In the genomic region with DNA sequence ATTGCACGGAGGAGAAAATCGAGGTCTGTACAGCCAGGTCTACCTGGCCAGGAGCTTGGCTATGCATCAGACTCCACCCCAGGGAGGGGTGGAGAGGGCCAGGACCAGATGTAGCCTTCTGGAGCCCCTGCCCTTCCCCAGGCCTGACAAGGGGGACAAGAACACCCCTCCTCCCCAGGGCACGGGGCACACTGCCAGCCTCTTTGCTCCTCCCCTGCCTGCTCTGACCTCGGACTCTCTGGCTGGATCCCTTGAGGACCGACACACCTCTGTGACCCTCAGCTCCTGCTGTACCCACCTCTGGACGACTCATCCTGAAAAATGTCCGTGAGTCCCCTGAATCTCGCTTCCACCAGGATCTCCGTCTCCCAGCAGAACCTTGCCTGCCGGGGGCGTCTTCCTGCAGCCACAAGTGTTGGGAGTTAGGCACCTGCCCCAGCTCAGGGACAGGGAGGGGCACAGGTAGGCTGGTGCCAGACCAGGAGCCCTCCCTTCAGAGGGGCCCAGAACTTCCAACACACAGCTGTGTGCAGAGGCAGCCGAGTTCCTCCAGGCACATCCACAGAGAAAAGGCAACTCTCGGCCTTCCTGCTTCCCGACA, we compare ENCODE assay signal across 15 cellular contexts. TPM values are rescaled to one million over a fixed set of nuclear protein-coding genes. Genes with fewer than 3 reads are reported as not detected.
DNase-seq lines count a peak whose midpoint lies in the region; ATAC-seq and TF ChIP-seq lines count a peak whose summit lies in the region.
"Had no signal": no experiment of that assay in that cellular context is flagged by ENCODE, and none has a peak within 500 bp of the region (broad histone marks: within the 10 kb centered on the region; RNA-seq: fewer than 3 reads in every experiment).

No MANE protein-coding gene starts in this region.

- no peak overlapping the region for H3K4me3 ChIP-seq in BE2C (ENCODE audit: low read depth, low read length)
- H3K4me3 ChIP-seq in neural progenitor cell = no peak overlapping the region
- no peak overlapping the region for H3K4me3 ChIP-seq in endodermal cell (ENCODE audit: low read length)
- H3K4me3 ChIP-seq: A549, HAP-1 had no signal

- WGBS in endodermal cell (ENCODE audit: insufficient coverage in 1 of 2, insufficient read length in 1 of 2), 2 experiments = 95 to 96% methylated on average over 8 to 14 of the region's 14 CpGs

- no peak overlapping the region for H3K9ac ChIP-seq in neural progenitor cell
- no peak overlapping the region for H3K9ac ChIP-seq in endodermal cell (ENCODE audit: extremely low read depth, low read length, poor library complexity, severe bottlenecking)

- H3K4me1 Mint-ChIP-seq in CD14-positive monocyte = peaks cover 5% of the 10 kb centered on the region
- no peaks in the 10 kb centered on the region for H3K4me1 Mint-ChIP-seq in neural progenitor cell
- no peaks in the 10 kb centered on the region for H3K4me1 Mint-ChIP-seq in endodermal cell
- H3K4me1 Mint-ChIP-seq: CD8-positive, alpha-beta memory T cell had no signal

- no peaks in the 10 kb centered on the region for H3K9me3 ChIP-seq in BE2C
- H3K9me3 ChIP-seq in neural progenitor cell (ENCODE audit: low read depth) = no peaks in the 10 kb centered on the region
- no peaks in the 10 kb centered on the region for H3K9me3 ChIP-seq in endodermal cell (ENCODE audit: control insufficient read depth, low read length)
- H3K9me3 ChIP-seq: A549, Caco-2, HAP-1 had no signal

- no peak overlapping the region for H3K27ac ChIP-seq in neural progenitor cell
- H3K27ac ChIP-seq in endodermal cell (ENCODE audit: low read depth, low read length) = no peak overlapping the region
- H3K27ac ChIP-seq: A549 had no signal

- peak; percentile 17 for ATAC-seq in esophagus mucosa
- no peak for ATAC-seq in GM18870 (IDR thresholded peaks at IDR 0.05; ENCODE audit: unreplicated experiment)

- H3F3A ChIP-seq in neural progenitor cell (ENCODE audit: low read depth) = no peaks in the 10 kb centered on the region

- H3K27me3 Mint-ChIP-seq in CD14-positive monocyte (ENCODE audit: low read depth in 3 of 3) = peaks cover 10 to 12% (median 11%) of the 10 kb centered on the region in 3 donors
- H3K27me3 Mint-ChIP-seq in neural progenitor cell (ENCODE audit: insufficient read depth, low read depth) = peaks cover 5% of the 10 kb centered on the region
- peaks cover 12% of the 10 kb centered on the region for H3K27me3 Mint-ChIP-seq in endodermal cell (ENCODE audit: insufficient read depth)

- no peak for TF ChIP-seq CTCF in BE2C (IDR thresholded peaks at IDR 0.05; ENCODE audit: low read depth, low read length)
- TF ChIP-seq CTCF in CD14-positive monocyte (IDR thresholded peaks at IDR 0.05) = no peak
- TF ChIP-seq CTCF in neural progenitor cell (IDR thresholded peaks at IDR 0.05) = no peak
- no peak for TF ChIP-seq CTCF in endodermal cell (conservative IDR thresholded peaks at IDR 0.05)

- H3K27ac Mint-ChIP-seq in CD14-positive monocyte (no peak overlapping the region), neural progenitor cell (peak overlapping the region; percentile 60), endodermal cell (no peak overlapping the region)
- H3K27ac Mint-ChIP-seq: CD8-positive, alpha-beta memory T cell had no signal

- intact Hi-C loops in CD14-positive monocyte (cut with micrococcal nuclease) = no loop called here

- DNase-seq in BE2C (peak; percentile 3), CD14-positive monocyte (ENCODE audit: low spot score) (peak; percentile 31), neural progenitor cell (ENCODE audit: low spot score) (no peak), NCI-H2029 treated with DMSO at 0.1 percent for 48 hours (lab: John Stamatoyannopoulos, UW) (no peak), endodermal cell (no peak), SHP77 (lab: John Stamatoyannopoulos, UW) (no peak)
- DNase-seq: Caco-2; CD8-positive, alpha-beta memory T cell; DND-41; GDM1; GOT3 had no signal

- no peaks in the 10 kb centered on the region for H3K27me3 ChIP-seq in BE2C
- H3K27me3 ChIP-seq in neural progenitor cell = peaks cover 4% of the 10 kb centered on the region
- no peaks in the 10 kb centered on the region for H3K27me3 ChIP-seq in endodermal cell (ENCODE audit: control insufficient read depth, insufficient read depth, low read length, poor library complexity, severe bottlenecking)

- H3K36me3 ChIP-seq in BE2C (no peaks in the 10 kb centered on the region), neural progenitor cell (no peaks in the 10 kb centered on the region), endodermal cell (ENCODE audit: control insufficient read depth, insufficient read depth, low read length) (no peaks in the 10 kb centered on the region)
- H3K36me3 ChIP-seq: HAP-1 had no signal

- H4K20me1 ChIP-seq in neural progenitor cell (ENCODE audit: low read depth) = no peaks in the 10 kb centered on the region

- no peak overlapping the region for H2AFZ ChIP-seq in neural progenitor cell (replicated peaks)

- H3K36me3 Mint-ChIP-seq in CD14-positive monocyte (no peaks in the 10 kb centered on the region), neural progenitor cell (no peaks in the 10 kb centered on the region), endodermal cell (ENCODE audit: low read depth) (no peaks in the 10 kb centered on the region)
- H3K36me3 Mint-ChIP-seq: CD8-positive, alpha-beta memory T cell had no signal

- H3K4me3 Mint-ChIP-seq in CD14-positive monocyte (no peak overlapping the region), neural progenitor cell (no peak overlapping the region), endodermal cell (no peak overlapping the region)

- H3K4me1 ChIP-seq in BE2C (no peaks in the 10 kb centered on the region), neural progenitor cell (no peaks in the 10 kb centered on the region), endodermal cell (ENCODE audit: control insufficient read depth, insufficient read depth, low read length) (no peaks in the 10 kb centered on the region)
- H3K4me1 ChIP-seq: Caco-2 had no signal

- H3K9me3 Mint-ChIP-seq in CD14-positive monocyte = peaks cover 0 to 2% (median 0%) of the 10 kb centered on the region in 7 donors
- H3K9me3 Mint-ChIP-seq in neural progenitor cell = no peaks in the 10 kb centered on the region
- no peaks in the 10 kb centered on the region for H3K9me3 Mint-ChIP-seq in endodermal cell
- H3K9me3 Mint-ChIP-seq: CD8-positive, alpha-beta memory T cell had no signal

- no peaks in the 10 kb centered on the region for H3K79me2 ChIP-seq in neural progenitor cell (ENCODE audit: low read depth)

- no peak overlapping the region for H3K4me2 ChIP-seq in neural progenitor cell
- H3K4me2 ChIP-seq: A549 had no signal

RNA-seq across cellular contexts. Expression of gene AHNAK2, which starts 21.8 kb away (rescaled TPM):
- 0.62 TPM for polyA plus RNA-seq in BE2C (2012; ENCODE audit: insufficient read depth, insufficient read length, low read depth)
- polyA plus RNA-seq in CD14-positive monocyte = under 1 TPM in 1 of 2 donors, not detected in 1; 0.01 TPM
- total RNA-seq in esophagus mucosa (184 TPM), neural progenitor cell (ENCODE audit: low replicate concordance) (0.77 and 1.3 TPM in 2 replicates), endodermal cell (1 to 10 TPM in 1 of 2 donors, under 1 TPM in 1; 0.93 to 2.2 TPM)
- 3.5 TPM for polyA plus RNA-seq in endodermal cell (2013, experiment 1 of 2)
- polyA plus RNA-seq in endodermal cell (2013, experiment 2 of 2) = 3.0 TPM
- polyA plus RNA-seq: CD8-positive, alpha-beta memory T cell had no signal

RNA-seq across cellular contexts. Expression of gene CLBA1, which starts 29.2 kb away (rescaled TPM):
- polyA plus RNA-seq in BE2C (2012; ENCODE audit: insufficient read depth, insufficient read length, low read depth) = 15.3 TPM
- polyA plus RNA-seq in CD14-positive monocyte = under 1 TPM; 0.62 to 0.76 TPM
- total RNA-seq in esophagus mucosa (8.2 TPM), neural progenitor cell (ENCODE audit: low replicate concordance) (8.5 and 10.8 TPM in 2 replicates), endodermal cell (10 to 100 TPM; 11.2 to 12.5 TPM)
- polyA plus RNA-seq in endodermal cell (2013, experiment 1 of 2) = 9.8 TPM
- 9.0 TPM for polyA plus RNA-seq in endodermal cell (2013, experiment 2 of 2)

RNA-seq across cellular contexts. Expression of gene PLD4, which starts 31.7 kb away (rescaled TPM):
- polyA plus RNA-seq in BE2C (2012; ENCODE audit: insufficient read depth, insufficient read length, low read depth) = 1.9 TPM
- 10 to 100 TPM; 15.1 to 15.5 TPM for polyA plus RNA-seq in CD14-positive monocyte
- 0.80 TPM for total RNA-seq in esophagus mucosa
- total RNA-seq in neural progenitor cell (ENCODE audit: low replicate concordance) = not detected in 2 replicates
- not detected for total RNA-seq in endodermal cell
- polyA plus RNA-seq in endodermal cell (2013, experiment 1 of 2) = 0.04 TPM
- not detected for polyA plus RNA-seq in endodermal cell (2013, experiment 2 of 2)
- total RNA-seq: Caco-2 had no signal
- polyA plus RNA-seq: CD8-positive, alpha-beta memory T cell had no signal

Comparison
In these comparisons a context has a peak if more than half of its experiments do, and no peak if none do; other contexts are left out.
1. DNase-seq: peak in BE2C (single experiment) and CD14-positive monocyte (single experiment); none in neural progenitor cell (single experiment), NCI-H2029 treated with DMSO at 0.1 percent for 48 hours (single experiment), endodermal cell (single experiment) and SHP77 (0 of 2).
2. RNA of gene AHNAK2, which starts 21.8 kb away (total RNA-seq): 184 TPM in esophagus mucosa (single experiment); 0.93 to 2.2 TPM in endodermal cell and 0.77 to 1.3 TPM in neural progenitor cell; every median in the first group is over 10 times any median in the second.